8 cellular contexts compared by ENCODE assay signal in genomic region chrX:64205735-64206491, GRCh38. TPM values are rescaled to one million over a fixed set of nuclear protein-coding genes. Genes with fewer than 3 reads are reported as not detected.
A peak's percentile ranks its signal among the peaks of the same experiment; 100 is the strongest.
DNase-seq lines count a peak whose midpoint lies in the region; ATAC-seq and TF ChIP-seq lines count a peak whose summit lies in the region.

No MANE protein-coding gene starts in this region.

- no peaks in the 10 kb centered on the region for H3K9me3 Mint-ChIP-seq in GM23338
- no peaks in the 10 kb centered on the region for H3K9me3 Mint-ChIP-seq in stimulated activated naive CD8-positive, alpha-beta T cell treated with anti-CD3 and anti-CD28 coated beads, Interleukin-15, amount 100 ng/mL, for 72 hours

- ATAC-seq in GM23338, result peak; percentile 81
- ATAC-seq in stimulated activated naive CD8-positive, alpha-beta T cell treated with anti-CD3 and anti-CD28 coated beads, Interleukin-15, amount 100 ng/mL, for 72 hours, result peak; percentile 92

- H3K79me2 ChIP-seq in GM23338 (replicated peaks; ENCODE audit: insufficient read depth) (no peaks in the 10 kb centered on the region), neural cell (replicated peaks; ENCODE audit: insufficient read depth, low read length) (no peaks in the 10 kb centered on the region)

- TF ChIP-seq RAD21 in neural cell (conservative IDR thresholded peaks at IDR 0.05), result no peak

- H3F3A ChIP-seq in GM23338 (replicated peaks; ENCODE audit: low read depth) (no peaks in the 10 kb centered on the region), neural cell (ENCODE audit: insufficient read depth, low read length, poor library complexity, severe bottlenecking) (no peaks in the 10 kb centered on the region)

- H3K4me3 ChIP-seq in GM23338 (peak overlapping the region; percentile 64), fibroblast of the aortic adventitia (ENCODE audit: low read depth, low read length) (peak overlapping the region; percentile 74), neural cell (ENCODE audit: low read length) (peak overlapping the region; percentile 78)

- peaks cover 3% of the 10 kb centered on the region; the same call in 1 of the 2 replicates for H4K20me1 ChIP-seq in GM23338 (replicated peaks; ENCODE audit: insufficient read depth)
- H4K20me1 ChIP-seq in neural cell (ENCODE audit: insufficient read depth), result no peaks in the 10 kb centered on the region

- DNase-seq in ELF-1 (ENCODE audit: low read depth, low spot score) (peak; percentile 99), GM23338 (ENCODE audit: low spot score) (peak; percentile 87), RWPE1 (ENCODE audit: low spot score) (peak; percentile 92), fibroblast of the aortic adventitia (ENCODE audit: low read depth) (peak; percentile 91)
- peak; percentile 81 for DNase-seq in activated effector memory CD4-positive, alpha-beta T cell treated with Interleukin-2 at 50 U/mL for 16 hours
- DNase-seq in stimulated activated naive CD8-positive, alpha-beta T cell treated with anti-CD3 and anti-CD28 coated beads, Interleukin-15, amount 100 ng/mL, for 72 hours, result peak; percentile 80 to 88

- peak overlapping the region; percentile 72 for H3K9ac ChIP-seq in neural cell (ENCODE audit: low read length)

- H3K4me2 ChIP-seq in GM23338, result peak overlapping the region; percentile 70
- H3K4me2 ChIP-seq in neural cell (ENCODE audit: low read length), result no peak overlapping the region

- peaks cover 2% of the 10 kb centered on the region for H3K27me3 Mint-ChIP-seq in GM23338 (ENCODE audit: insufficient read depth, low read depth, poor library complexity)
- no peaks in the 10 kb centered on the region for H3K27me3 Mint-ChIP-seq in stimulated activated naive CD8-positive, alpha-beta T cell treated with anti-CD3 and anti-CD28 coated beads, Interleukin-15, amount 100 ng/mL, for 72 hours

- no peaks in the 10 kb centered on the region; the same call in 2 of the 3 replicates for H3K36me3 Mint-ChIP-seq in GM23338 (ENCODE audit: low read depth)

- CTCF ChIA-PET in RWPE1 (lab: Yijun Ruan, JAX), result interaction anchor here (0.5 kb wide), 1 partner anchor 877 kb away, joined by 3 read pairs; no protein-coding TSS in a partner anchor

- H3K36me3 ChIP-seq in GM23338 (ENCODE audit: insufficient read depth), result no peaks in the 10 kb centered on the region
- H3K36me3 ChIP-seq in neural cell (ENCODE audit: insufficient read depth, low read length), result no peaks in the 10 kb centered on the region

- POLR2A ChIA-PET in RWPE1 (lab: Yijun Ruan, JAX; ENCODE audit: low non-redundant PET), result interaction anchor here (0.5 kb wide), 1 partner anchor 65 kb away, joined by 3 read pairs; no protein-coding TSS in a partner anchor

- H3K4me3 Mint-ChIP-seq in GM23338, result peak overlapping the region; percentile 78
- peak overlapping the region; percentile 87 to 91 for H3K4me3 Mint-ChIP-seq in stimulated activated naive CD8-positive, alpha-beta T cell treated with anti-CD3 and anti-CD28 coated beads, Interleukin-15, amount 100 ng/mL, for 72 hours

- no peaks in the 10 kb centered on the region; the same call in 1 of the 2 replicates for H3K4me1 ChIP-seq in GM23338 (ENCODE audit: insufficient read depth)

- H3K27me3 ChIP-seq in GM23338 (ENCODE audit: insufficient read depth) (peaks cover 17% of the 10 kb centered on the region), neural cell (ENCODE audit: insufficient read depth, low read depth, low read length) (no peaks in the 10 kb centered on the region)

- no peaks in the 10 kb centered on the region for H3K9me3 ChIP-seq in neural cell (ENCODE audit: low read length)

- H3K9me2 ChIP-seq in GM23338 (ENCODE audit: insufficient read depth) (no peaks in the 10 kb centered on the region), neural cell (ENCODE audit: insufficient read depth, low read length) (no peaks in the 10 kb centered on the region)

- peak; percentile 25 for TF ChIP-seq EP300 in neural cell (conservative IDR thresholded peaks at IDR 0.05; ENCODE audit: poor library complexity, severe bottlenecking)

- 0 out of 2 replicates have a peak overlapping the region, but pooled peaks have one; percentile 74 for H3K27ac Mint-ChIP-seq in GM23338
- H3K27ac Mint-ChIP-seq in stimulated activated naive CD8-positive, alpha-beta T cell treated with anti-CD3 and anti-CD28 coated beads, Interleukin-15, amount 100 ng/mL, for 72 hours, result peak overlapping the region; percentile 92 to 95

- H3K4me1 Mint-ChIP-seq in GM23338, result peaks cover 17% of the 10 kb centered on the region
- peaks cover 25% of the 10 kb centered on the region for H3K4me1 Mint-ChIP-seq in stimulated activated naive CD8-positive, alpha-beta T cell treated with anti-CD3 and anti-CD28 coated beads, Interleukin-15, amount 100 ng/mL, for 72 hours

- H3K27ac ChIP-seq in GM23338 (ENCODE audit: low read depth) (0 out of 2 replicates have a peak overlapping the region, but pooled peaks have one; percentile 39), RWPE1 (peak overlapping the region; percentile 91), neural cell (ENCODE audit: low read length) (peak overlapping the region; percentile 72)

- H2AFZ ChIP-seq in GM23338, result peak overlapping the region; percentile 78; the same call in 1 of the 2 replicates
- H2AFZ ChIP-seq in neural cell (ENCODE audit: low read depth, low read length), result peak overlapping the region; percentile 8

- TF ChIP-seq CTCF in GM23338 (conservative IDR thresholded peaks at IDR 0.05; ENCODE audit: low read depth in 2 of 2) (peak in 1 of 2 experiments; percentile 28; a peak in 2 of 4 replicates), LNCAP (IDR thresholded peaks at IDR 0.05) (peak; percentile 10; the same call in 1 of the 2 replicates), RWPE1 (conservative IDR thresholded peaks at IDR 0.05; ENCODE audit: low read depth) (no peak), fibroblast of the aortic adventitia (IDR thresholded peaks at IDR 0.05; ENCODE audit: insufficient read depth, low read length) (no peak), neural cell (IDR thresholded peaks at IDR 0.05; ENCODE audit: poor library complexity, severe bottlenecking) (peak; percentile 42)

TF ChIP-seq in GM23338, 12 proteins besides CTCF, POLR2A, EP300 and RAD21:
- TF ChIP-seq ZNF114 (CRISPR knock-in tag; IDR thresholded peaks at IDR 0.05) (no peak), CREB1 (CRISPR knock-in tag; IDR thresholded peaks at IDR 0.05; ENCODE audit: low read depth) (peak; percentile 8; the same call in 1 of the 2 replicates), POLR2AphosphoS5 (IDR thresholded peaks at IDR 0.05; ENCODE audit: low read depth) (peak; percentile 31; the same call in 1 of the 2 replicates)
TF ChIP-seq in GM23338: peak in this region for 2.

TF ChIP-seq in neural cell, 6 proteins besides CTCF, POLR2A, EP300 and RAD21:
- peak; percentile 20 for TF ChIP-seq TAF1 (IDR thresholded peaks at IDR 0.05; ENCODE audit: low read depth)
- TF ChIP-seq MXI1 (conservative IDR thresholded peaks at IDR 0.05; ENCODE audit: poor library complexity, severe bottlenecking), result peak; percentile 74
- TF ChIP-seq SMC3 (conservative IDR thresholded peaks at IDR 0.05; ENCODE audit: poor library complexity), result peak; percentile 17
- TF ChIP-seq REST (IDR thresholded peaks at IDR 0.05; ENCODE audit: borderline replicate concordance), result no peak
- no peak for TF ChIP-seq EZH2 (IDR thresholded peaks at IDR 0.05; ENCODE audit: borderline replicate concordance, insufficient read depth, low read length, poor library complexity, severe bottlenecking)
- no peak for TF ChIP-seq POLR2AphosphoS5 (IDR thresholded peaks at IDR 0.05)

RNA-seq across cellular contexts. Expression of gene AMER1, which starts 0.4 kb away (rescaled TPM):
- total RNA-seq in GM23338 (2014; rRNA removed; shearing (Covaris generic)), result 10.6 and 10.9 TPM in 2 replicates
- polyA plus RNA-seq in GM23338 (2016; fragmentation: Nextera tagmentation; extraction: Ambion mirVana) (0.48 and 0.57 TPM in 2 replicates), neural cell (3.1 and 4.0 TPM in 2 replicates)
- 2.0 and 3.6 TPM in 2 replicates for total RNA-seq in fibroblast of the aortic adventitia (ENCODE audit: low replicate concordance)
- polyA minus RNA-seq in neural cell, result 11.9 and 13.4 TPM in 2 replicates

RNA-seq across cellular contexts. Expression of gene ASB12, which starts 24.5 kb away (rescaled TPM):
- 0.39 and 1.2 TPM in 2 replicates for total RNA-seq in GM23338 (2014; rRNA removed; shearing (Covaris generic))
- polyA plus RNA-seq in GM23338 (2016; fragmentation: Nextera tagmentation; extraction: Ambion mirVana) (0.63 and 1.1 TPM in 2 replicates), neural cell (1.2 and 1.5 TPM in 2 replicates)
- not detected in 2 replicates for total RNA-seq in fibroblast of the aortic adventitia (ENCODE audit: low replicate concordance)
- polyA minus RNA-seq in neural cell, result 0.73 and 1.2 TPM in 2 replicates

Comparison
In these comparisons a context has a peak if more than half of its experiments do, and no peak if none do; other contexts are left out.
1. Peak in every context shown above with its lines: DNase-seq, ATAC-seq, H3K4me3 ChIP-seq and H3K27ac ChIP-seq.
2. H3K27ac ChIP-seq: peak in every context shown above with its lines; median percentile 91 in RWPE1; 72 in neural cell; 39 in GM23338.
3. CTCF ChIP-seq: peak in LNCAP (single experiment) and neural cell (single experiment); none in RWPE1 (single experiment) and fibroblast of the aortic adventitia (single experiment).